In the genomic region with DNA sequence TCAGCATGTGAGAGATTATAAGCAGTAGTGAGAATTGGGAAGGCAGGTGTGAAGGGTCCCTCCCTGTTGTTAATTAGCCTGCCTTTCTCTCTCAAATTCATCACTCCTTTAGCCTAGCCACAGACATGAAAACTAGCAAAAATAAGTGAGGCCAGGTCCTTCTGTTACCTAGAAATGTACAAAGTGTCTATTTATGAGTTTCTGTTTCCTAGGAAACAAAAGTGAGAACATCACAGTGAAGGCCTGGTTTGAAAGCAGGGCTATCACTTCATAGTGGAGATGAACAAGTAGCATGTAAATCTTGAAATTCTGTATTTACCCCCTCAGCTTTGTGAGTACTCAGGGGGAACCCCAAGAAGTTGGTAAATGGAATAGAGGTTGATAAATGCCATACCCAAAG, we compare ENCODE assay signal across 1 cellular context.
TF ChIP-seq lines count a peak whose summit lies in the region.

No MANE protein-coding gene starts in this region.

TF ChIP-seq in SK-N-SH treated with all-trans-retinoic acid at 6 μM for 48 hours, 23 proteins besides CTCF, POLR2A, EP300 and RAD21 (continued from another document):
- no peak for TF ChIP-seq ARNTL (CRISPR knock-in tag; IDR thresholded peaks at IDR 0.05; ENCODE audit: borderline replicate concordance, low read depth)
- TF ChIP-seq, protein P1, sequence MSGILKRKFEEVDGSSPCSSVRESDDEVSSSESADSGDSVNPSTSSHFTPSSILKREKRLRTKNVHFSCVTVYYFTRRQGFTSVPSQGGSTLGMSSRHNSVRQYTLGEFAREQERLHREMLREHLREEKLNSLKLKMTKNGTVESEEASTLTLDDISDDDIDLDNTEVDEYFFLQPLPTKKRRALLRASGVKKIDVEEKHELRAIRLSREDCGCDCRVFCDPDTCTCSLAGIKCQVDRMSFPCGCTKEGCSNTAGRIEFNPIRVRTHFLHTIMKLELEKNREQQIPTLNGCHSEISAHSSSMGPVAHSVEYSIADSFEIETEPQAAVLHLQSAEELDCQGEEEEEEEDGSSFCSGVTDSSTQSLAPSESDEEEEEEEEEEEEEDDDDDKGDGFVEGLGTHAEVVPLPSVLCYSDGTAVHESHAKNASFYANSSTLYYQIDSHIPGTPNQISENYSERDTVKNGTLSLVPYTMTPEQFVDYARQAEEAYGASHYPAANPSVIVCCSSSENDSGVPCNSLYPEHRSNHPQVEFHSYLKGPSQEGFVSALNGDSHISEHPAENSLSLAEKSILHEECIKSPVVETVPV (CRISPR knock-in tag; IDR thresholded peaks at IDR 0.05), result no peak
- TF ChIP-seq OSR1 (CRISPR knock-in tag; IDR thresholded peaks at IDR 0.05), result no peak
- TF ChIP-seq RARB (CRISPR knock-in tag; IDR thresholded peaks at IDR 0.05), result no peak
- no peak for TF ChIP-seq ZC3H10 (CRISPR knock-in tag; IDR thresholded peaks at IDR 0.05)
- TF ChIP-seq BACH2 (CRISPR knock-in tag; IDR thresholded peaks at IDR 0.05; ENCODE audit: borderline replicate concordance), result no peak
- no peak for TF ChIP-seq TCF4 (CRISPR knock-in tag; IDR thresholded peaks at IDR 0.05; ENCODE audit: borderline replicate concordance)
- TF ChIP-seq ZNF565 (CRISPR knock-in tag; conservative IDR thresholded peaks at IDR 0.05; ENCODE audit: low read depth), result no peak
- no peak for TF ChIP-seq ZFP30 (CRISPR knock-in tag; IDR thresholded peaks at IDR 0.05)
- no peak for TF ChIP-seq ISL1 (CRISPR knock-in tag; IDR thresholded peaks at IDR 0.05)
- TF ChIP-seq PPARA (CRISPR knock-in tag; IDR thresholded peaks at IDR 0.05; ENCODE audit: borderline replicate concordance), result no peak
